Comparison of ENCODE assay signal across 10 cellular contexts in genomic region chr9:107737987-107738743, GRCh38.
DNase-seq lines count a peak whose midpoint lies in the region; ATAC-seq and TF ChIP-seq lines count a peak whose summit lies in the region.
"Had no signal": no experiment of that assay in that cellular context is flagged by ENCODE, and none has a peak within 500 bp of the region (broad histone marks: within the 10 kb centered on the region; RNA-seq: fewer than 3 reads in every experiment).

No MANE protein-coding gene starts in this region.

- no peak overlapping the region for H3K4me2 ChIP-seq in PC-9

- intact Hi-C loops in psoas muscle (cut with DNase I) (no loop called here), PC-9 (cut with micrococcal nuclease; ENCODE audit: unreplicated experiment) (no loop called here)
- intact Hi-C loops in activated T-helper 1 cell treated with anti-CD3 and anti-CD28 coated beads, Interleukin-12 subunit alpha, Interleukin-12 subunit beta, Interleukin-2, Interleukin-4 antibody, amounts not matched to agents 30 ng/mL and 10 ng/mL and 1 ng/mL, durations not matched to agents 14 hours and 24 hours and 36 hours (cut with micrococcal nuclease) = no loop called here

- H3K4me3 ChIP-seq in psoas muscle (no peak overlapping the region), PC-9 (no peak overlapping the region)

- no peaks in the 10 kb centered on the region for H3K79me2 ChIP-seq in PC-9 (ENCODE audit: low read depth)

- ATAC-seq in psoas muscle (peak; percentile 9 to 59 (median 34)), GM21367 (IDR thresholded peaks at IDR 0.05; ENCODE audit: unreplicated experiment) (no peak), GM21576 (IDR thresholded peaks at IDR 0.05; ENCODE audit: unreplicated experiment) (no peak)

- H2AFZ ChIP-seq in PC-9 = no peak overlapping the region

- DNase-seq in GM04504 (ENCODE audit: low read depth) (peak; percentile 92), NCI-H748 treated with DMSO at 0.1 percent for 48 hours (lab: John Stamatoyannopoulos, UW) (peak; percentile 4), fibroblast of gingiva (ENCODE audit: low read depth) (peak; percentile 83), psoas muscle (peak; percentile 79 to 88), PC-9 (no peak)
- no peak for DNase-seq in activated T-helper 1 cell treated with anti-CD3 and anti-CD28 coated beads, Interleukin-12 subunit alpha, Interleukin-12 subunit beta, Interleukin-2, Interleukin-4 antibody, amounts not matched to agents 30 ng/mL and 10 ng/mL and 1 ng/mL, durations not matched to agents 14 hours and 24 hours and 36 hours (ENCODE audit: low spot score)
- DNase-seq: activated T-cell treated with anti-CD3 and anti-CD28 coated beads for 4 hours, NCI-H526 had no signal

- no peaks in the 10 kb centered on the region for H3K9me2 ChIP-seq in PC-9 (ENCODE audit: insufficient read depth)

- H3K27ac ChIP-seq in psoas muscle = peak overlapping the region; percentile 63
- no peak overlapping the region for H3K27ac ChIP-seq in PC-9

- 62 to 69% (median 64%) methylated on average over 17 of the region's 17 CpGs for WGBS in psoas muscle, 3 donors

- no peaks in the 10 kb centered on the region for H3K27me3 ChIP-seq in psoas muscle (ENCODE audit: insufficient read depth in 3 of 3, low read length in 2 of 3)
- H3K27me3 ChIP-seq in PC-9 (ENCODE audit: insufficient read depth, low read depth) = no peaks in the 10 kb centered on the region

- H3K27me3 Mint-ChIP-seq in activated T-helper 1 cell treated with anti-CD3 and anti-CD28 coated beads, Interleukin-12 subunit alpha, Interleukin-12 subunit beta, Interleukin-2, Interleukin-4 antibody, amounts not matched to agents 30 ng/mL and 10 ng/mL and 1 ng/mL, durations not matched to agents 14 hours and 24 hours and 36 hours (ENCODE audit: insufficient read depth) = no peaks in the 10 kb centered on the region

- CTCF ChIA-PET in PC-9 (lab: Charles Lee) = no interaction called here

- H3K4me1 Mint-ChIP-seq in activated T-helper 1 cell treated with anti-CD3 and anti-CD28 coated beads, Interleukin-12 subunit alpha, Interleukin-12 subunit beta, Interleukin-2, Interleukin-4 antibody, amounts not matched to agents 30 ng/mL and 10 ng/mL and 1 ng/mL, durations not matched to agents 14 hours and 24 hours and 36 hours (ENCODE audit: low read depth) = no peaks in the 10 kb centered on the region

- H3K36me3 Mint-ChIP-seq in activated T-helper 1 cell treated with anti-CD3 and anti-CD28 coated beads, Interleukin-12 subunit alpha, Interleukin-12 subunit beta, Interleukin-2, Interleukin-4 antibody, amounts not matched to agents 30 ng/mL and 10 ng/mL and 1 ng/mL, durations not matched to agents 14 hours and 24 hours and 36 hours (ENCODE audit: low read depth) = no peaks in the 10 kb centered on the region

- H3K9me3 Mint-ChIP-seq in activated T-helper 1 cell treated with anti-CD3 and anti-CD28 coated beads, Interleukin-12 subunit alpha, Interleukin-12 subunit beta, Interleukin-2, Interleukin-4 antibody, amounts not matched to agents 30 ng/mL and 10 ng/mL and 1 ng/mL, durations not matched to agents 14 hours and 24 hours and 36 hours = no peaks in the 10 kb centered on the region

- H3K9me3 ChIP-seq in psoas muscle (no peaks in the 10 kb centered on the region), PC-9 (ENCODE audit: insufficient read depth, low read depth) (no peaks in the 10 kb centered on the region)

- no peak overlapping the region for H3K27ac Mint-ChIP-seq in activated T-helper 1 cell treated with anti-CD3 and anti-CD28 coated beads, Interleukin-12 subunit alpha, Interleukin-12 subunit beta, Interleukin-2, Interleukin-4 antibody, amounts not matched to agents 30 ng/mL and 10 ng/mL and 1 ng/mL, durations not matched to agents 14 hours and 24 hours and 36 hours

- no peak overlapping the region for H3K4me3 Mint-ChIP-seq in activated T-helper 1 cell treated with anti-CD3 and anti-CD28 coated beads, Interleukin-12 subunit alpha, Interleukin-12 subunit beta, Interleukin-2, Interleukin-4 antibody, amounts not matched to agents 30 ng/mL and 10 ng/mL and 1 ng/mL, durations not matched to agents 14 hours and 24 hours and 36 hours

- POLR2A ChIA-PET in PC-9 (lab: Charles Lee; ENCODE audit: unreplicated experiment) = no interaction called here

- no TSS peak for BruUV-seq in PC-9 (replicated peaks; lab: Mats Ljungman, UMichigan)

- H3F3A ChIP-seq in PC-9 (ENCODE audit: insufficient read depth, low read depth) = peaks cover 5% of the 10 kb centered on the region; the same call in 1 of the 2 replicates

- H3K4me1 ChIP-seq in psoas muscle (peaks cover 39% of the 10 kb centered on the region), PC-9 (replicated peaks; ENCODE audit: insufficient read depth) (peaks cover 12% of the 10 kb centered on the region)

- no peaks in the 10 kb centered on the region for H4K20me1 ChIP-seq in PC-9 (ENCODE audit: insufficient read depth)

- TF ChIP-seq CTCF in psoas muscle (IDR thresholded peaks at IDR 0.05) = no peak
- TF ChIP-seq CTCF in PC-9 (conservative IDR thresholded peaks at IDR 0.05) = no peak

- H3K36me3 ChIP-seq in psoas muscle (ENCODE audit: insufficient read depth in 1 of 2, low read depth in 1 of 2) = no peaks in the 10 kb centered on the region
- H3K36me3 ChIP-seq in PC-9 (ENCODE audit: low read depth) = no peaks in the 10 kb centered on the region

Comparison
In these comparisons a context has a peak if more than half of its experiments do, and no peak if none do; other contexts are left out.
1. DNase-seq: peak in GM04504 (single experiment), NCI-H748 treated with DMSO at 0.1 percent for 48 hours (single experiment), fibroblast of gingiva (single experiment) and psoas muscle (2 of 2); none in activated T-helper 1 cell treated with anti-CD3 and anti-CD28 coated beads, Interleukin-12 subunit alpha, Interleukin-12 subunit beta, Interleukin-2, Interleukin-4 antibody, amounts not matched to agents 30 ng/mL and 10 ng/mL and 1 ng/mL, durations not matched to agents 14 hours and 24 hours and 36 hours (single experiment) and PC-9 (0 of 2).
2. ATAC-seq: peak in psoas muscle (4 of 4); none in GM21367 (single experiment) and GM21576 (single experiment).